7 cellular contexts compared by ENCODE assay signal in the genomic region with DNA sequence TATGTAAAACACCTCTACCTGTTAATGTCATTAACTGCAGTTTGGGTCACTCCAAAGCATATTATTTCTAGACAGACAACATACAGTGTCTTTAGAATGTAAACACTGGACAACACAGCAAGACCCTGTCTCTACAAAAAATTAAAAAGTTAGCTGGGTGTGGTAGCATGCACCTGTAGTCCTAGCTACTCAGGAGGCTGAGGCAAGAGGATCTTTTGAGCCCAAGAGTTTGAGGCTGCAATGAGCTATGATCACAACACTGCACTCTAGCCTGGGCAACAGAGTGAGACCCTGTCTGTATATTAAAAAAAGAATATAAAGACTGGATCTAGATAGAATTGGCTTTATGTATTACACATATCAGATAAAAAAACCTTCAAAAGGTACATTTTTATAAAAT.
"Had no signal": no experiment of that assay in that cellular context is flagged by ENCODE, and none has a peak within 500 bp of the region (broad histone marks: within the 10 kb centered on the region; RNA-seq: fewer than 3 reads in every experiment).

No MANE protein-coding gene starts in this region.

- FAIRE-seq: G401.6, GM12891, GM12892, GM18507, GM19239 had no signal

- DNase-seq: GDM1, GF-D8 had no signal
